ENCODE assay signal across 8 cellular contexts in the genomic region with DNA sequence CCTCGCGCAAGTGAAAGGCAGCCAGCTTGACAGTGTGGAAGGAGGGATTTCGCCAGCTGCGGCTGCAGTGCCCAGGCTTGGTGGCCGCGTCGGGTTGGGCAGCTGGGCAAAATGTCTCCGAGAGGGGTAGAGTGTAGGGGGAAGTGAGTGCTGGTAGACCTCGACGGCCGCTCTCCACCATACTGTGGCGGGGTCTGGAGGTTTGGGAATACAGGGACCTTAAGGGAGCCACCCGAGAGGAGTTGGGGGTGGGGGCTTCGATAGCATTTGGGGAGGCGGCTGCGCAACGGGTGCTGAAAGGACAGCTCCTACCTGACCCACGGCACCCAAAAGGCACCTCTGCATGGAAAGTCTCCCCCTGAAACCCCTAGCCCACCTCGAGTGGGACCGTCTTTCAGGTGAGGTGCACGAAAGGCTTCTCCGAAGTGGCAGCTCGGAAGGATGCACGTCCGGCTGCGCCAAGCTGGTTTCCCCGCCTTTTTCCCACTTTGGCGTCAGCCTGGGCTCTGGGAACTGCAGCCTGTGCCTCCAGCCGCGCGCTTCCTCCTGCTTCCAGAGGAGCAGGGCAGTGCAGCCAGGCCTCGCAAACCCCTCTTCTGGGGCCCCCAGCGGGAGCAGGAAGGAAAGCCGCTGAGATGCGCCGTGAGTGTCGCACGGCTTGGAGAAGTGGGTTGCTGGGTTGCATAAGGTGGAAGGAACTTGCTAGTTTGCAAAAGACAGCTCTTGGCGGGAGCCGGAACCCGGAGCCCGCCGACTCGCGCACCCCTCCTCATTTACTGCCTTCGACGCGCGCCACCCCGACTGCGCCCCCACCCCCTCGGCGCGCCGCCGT.
DNase-seq lines count a peak whose midpoint lies in the region; ATAC-seq lines count a peak whose summit lies in the region.

No MANE protein-coding gene starts in this region.

- peak; percentile 30 for DNase-seq in stimulated activated CD4-positive, alpha-beta T cell treated with anti-CD3 and anti-CD28 coated beads, Interleukin-12 subunit alpha, Interleukin-12 subunit beta, amount 100 ng/mL, for 4 hours
- DNase-seq in stimulated activated CD4-positive, alpha-beta T cell treated with anti-CD3 and anti-CD28 coated beads, Interleukin-15, amount 100 ng/mL, for 24 hours: no peak
- DNase-seq in NCI-H226 (peak; percentile 72), epithelial cell of prostate (ENCODE audit: low read depth, low spot score) (no peak), middle frontal gyrus (ENCODE audit: extremely low spot score, low spot score) (peak; percentile 47)
- DNase-seq in activated CD4-positive, alpha-beta T cell treated with anti-CD3 and anti-CD28 coated beads for 48 hours: peak; percentile 50
- peak; percentile 29 for DNase-seq in stimulated activated naive CD4-positive, alpha-beta T cell treated with Interleukin-2 at 50 U/mL for 16 hours (lab: John Stamatoyannopoulos, UW)

- peak overlapping the region; percentile 93 for H3K27ac ChIP-seq in epithelial cell of prostate

- ATAC-seq in HG03066 (IDR thresholded peaks at IDR 0.05; ENCODE audit: low read depth, unreplicated experiment): peak; percentile 3

Comparison
In these comparisons a context has a peak if more than half of its experiments do, and no peak if none do; other contexts are left out.
1. DNase-seq: peak in stimulated activated CD4-positive, alpha-beta T cell treated with anti-CD3 and anti-CD28 coated beads, Interleukin-12 subunit alpha, Interleukin-12 subunit beta, amount 100 ng/mL, for 4 hours (single experiment), NCI-H226 (single experiment), activated CD4-positive, alpha-beta T cell treated with anti-CD3 and anti-CD28 coated beads for 48 hours (single experiment), middle frontal gyrus (single experiment) and stimulated activated naive CD4-positive, alpha-beta T cell treated with Interleukin-2 at 50 U/mL for 16 hours (single experiment); none in stimulated activated CD4-positive, alpha-beta T cell treated with anti-CD3 and anti-CD28 coated beads, Interleukin-15, amount 100 ng/mL, for 24 hours (single experiment) and epithelial cell of prostate (single experiment).